In genomic region chr9:80191108-80191507, GRCh38 we compare ENCODE assay signal across 16 cellular contexts.
DNase-seq lines count a peak whose midpoint lies in the region; ATAC-seq and TF ChIP-seq lines count a peak whose summit lies in the region.
"Had no signal": no experiment of that assay in that cellular context is flagged by ENCODE, and none has a peak within 500 bp of the region (broad histone marks: within the 10 kb centered on the region; RNA-seq: fewer than 3 reads in every experiment).

No MANE protein-coding gene starts in this region.

- ATAC-seq in stimulated activated effector memory CD8-positive, alpha-beta T cell treated with anti-CD3 and anti-CD28 coated beads, Interleukin-12 subunit alpha, Interleukin-12 subunit beta, amount 100 ng/mL, for 72 hours: no peak
- no peak for ATAC-seq in GM19328 (IDR thresholded peaks at IDR 0.05; ENCODE audit: unreplicated experiment)
- ATAC-seq in left cardiac atrium: no peak
- ATAC-seq: Panc1 had no signal

- intact Hi-C loops in left cardiac atrium (cut with DNase I): no loop called here

- DNase-seq in GM04503 (ENCODE audit: low read depth) (peak; percentile 11), astrocyte of the cerebellum (ENCODE audit: low read depth) (peak; percentile 26), foreskin fibroblast (peak; percentile 9 to 42), CD1c-positive myeloid dendritic cell (ENCODE audit: extremely low spot score) (no peak), left cardiac atrium (no peak)
- no peak for DNase-seq in stimulated activated effector memory CD8-positive, alpha-beta T cell treated with anti-CD3 and anti-CD28 coated beads, Interleukin-12 subunit alpha, Interleukin-12 subunit beta, amount 100 ng/mL, for 72 hours (ENCODE audit: low spot score in 2 of 2)
- DNase-seq: GOT3, HFFc6, NCI-H1092, NCI-H1694 treated with DMSO at 0.1 percent for 48 hours, NCI-H2171, NCI-H82, Right ventricle myocardium superior had no signal

- no peak for TF ChIP-seq CTCF in astrocyte of the cerebellum (IDR thresholded peaks at IDR 0.05; ENCODE audit: low read depth, low read length, missing control alignments)
- no peak for TF ChIP-seq CTCF in foreskin fibroblast (IDR thresholded peaks at IDR 0.05; ENCODE audit: low read depth, low read length)

- H3K36me3 Mint-ChIP-seq in stimulated activated effector memory CD8-positive, alpha-beta T cell treated with anti-CD3 and anti-CD28 coated beads, Interleukin-12 subunit alpha, Interleukin-12 subunit beta, amount 100 ng/mL, for 72 hours: no peaks in the 10 kb centered on the region

- H3K4me1 Mint-ChIP-seq in stimulated activated effector memory CD8-positive, alpha-beta T cell treated with anti-CD3 and anti-CD28 coated beads, Interleukin-12 subunit alpha, Interleukin-12 subunit beta, amount 100 ng/mL, for 72 hours: no peaks in the 10 kb centered on the region

- H3K4me3 ChIP-seq in astrocyte of the cerebellum (ENCODE audit: low read depth, low read length) (no peak overlapping the region), foreskin fibroblast (ENCODE audit: low read depth in 1 of 2, low read length in 2 of 2) (no peak overlapping the region)
- H3K4me3 ChIP-seq: BLaER1 treated with 17β-estradiol and CSF1 and Interleukin-3, amounts not matched to agents 10 nM and 100 nM had no signal

- H3K27ac Mint-ChIP-seq in stimulated activated effector memory CD8-positive, alpha-beta T cell treated with anti-CD3 and anti-CD28 coated beads, Interleukin-12 subunit alpha, Interleukin-12 subunit beta, amount 100 ng/mL, for 72 hours: no peak overlapping the region
- H3K27ac Mint-ChIP-seq: HFFc6 had no signal

- no peaks in the 10 kb centered on the region for H3K9me3 Mint-ChIP-seq in stimulated activated effector memory CD8-positive, alpha-beta T cell treated with anti-CD3 and anti-CD28 coated beads, Interleukin-12 subunit alpha, Interleukin-12 subunit beta, amount 100 ng/mL, for 72 hours
- H3K9me3 Mint-ChIP-seq: HFFc6 had no signal

- in situ Hi-C loops in astrocyte of the cerebellum (cut with HindIII; ENCODE audit: low sequenced_read_pairs): no loop called here

- no peak overlapping the region for H3K4me3 Mint-ChIP-seq in stimulated activated effector memory CD8-positive, alpha-beta T cell treated with anti-CD3 and anti-CD28 coated beads, Interleukin-12 subunit alpha, Interleukin-12 subunit beta, amount 100 ng/mL, for 72 hours
- H3K4me3 Mint-ChIP-seq: HFFc6 had no signal

Comparison
In these comparisons a context has a peak if more than half of its experiments do, and no peak if none do; other contexts are left out.
1. DNase-seq: peak in GM04503 (single experiment), astrocyte of the cerebellum (single experiment) and foreskin fibroblast (2 of 2); none in CD1c-positive myeloid dendritic cell (single experiment), stimulated activated effector memory CD8-positive, alpha-beta T cell treated with anti-CD3 and anti-CD28 coated beads, Interleukin-12 subunit alpha, Interleukin-12 subunit beta, amount 100 ng/mL, for 72 hours (0 of 2) and left cardiac atrium (single experiment).